29 cellular contexts compared by ENCODE assay signal in the genomic region with DNA sequence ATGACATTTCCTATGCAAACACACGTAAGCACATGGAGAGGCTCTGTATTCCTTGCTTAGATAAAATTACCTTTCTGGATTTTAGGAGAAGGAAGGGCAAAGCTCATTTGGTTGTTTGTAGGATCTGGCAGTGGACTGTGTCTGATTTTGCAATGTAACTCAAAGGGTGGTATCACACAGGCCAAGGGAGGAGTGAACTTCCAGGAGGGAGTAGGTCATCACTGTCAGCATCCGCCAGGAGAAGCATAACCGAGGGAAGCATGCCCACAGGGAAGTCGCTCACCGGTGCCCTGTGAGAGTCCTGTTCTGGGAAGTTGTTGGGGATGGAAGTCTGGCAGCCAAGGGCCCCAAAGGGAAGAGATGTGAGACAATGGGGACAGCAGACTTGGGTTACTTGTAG.
"Had no signal": no experiment of that assay in that cellular context is flagged by ENCODE, and none has a peak within 500 bp of the region (broad histone marks: within the 10 kb centered on the region; RNA-seq: fewer than 3 reads in every experiment).

No MANE protein-coding gene starts in this region.

- FAIRE-seq: astrocyte had no signal

- ATAC-seq: activated naive CD4-positive, alpha-beta T cell treated with anti-CD3 and anti-CD28 coated beads, Interleukin-2, amount 50 U/mL, for 72 hours; activated naive CD8-positive, alpha-beta T cell treated with anti-CD3 and anti-CD28 coated beads, Interleukin-2, amount 50 U/mL, for 24 hours; activated T-cell treated with anti-CD3 and anti-CD28 coated beads, Interleukin-2, amount 50 U/mL, for 4 hours; activated T-cell treated with anti-CD3 and anti-CD28 coated beads, Interleukin-2, amount 50 U/mL, for 72 hours; activated T-helper 17 cell treated with anti-CD3 and anti-CD28 coated beads, Interleukin-2, amount 50 U/mL, for 72 hours; body of pancreas had no signal

- DNase-seq: activated effector memory CD4-positive, alpha-beta T cell treated with anti-CD3 and anti-CD28 coated beads, Interleukin-2, amount 50 U/mL, for 16 hours; activated effector memory CD4-positive, alpha-beta T cell treated with Interleukin-2 at 50 U/mL for 16 hours; activated gamma-delta T cell; activated gamma-delta T cell treated with Interleukin-2 at 50 U/mL for 16 hours; activated naive CD4-positive, alpha-beta T cell; activated naive CD4-positive, alpha-beta T cell treated with anti-CD3 and anti-CD28 coated beads for 36 hours; activated naive CD4-positive, alpha-beta T cell treated with anti-CD3 and anti-CD28 coated beads, Interleukin-2, amount 10 ng/mL, durations not matched to agents 7 days and 5 days; activated naive CD4-positive, alpha-beta T cell treated with Interleukin-2 at 50 U/mL for 16 hours; activated naive CD8-positive, alpha-beta T cell treated with anti-CD3 and anti-CD28 coated beads for 36 hours; activated naive CD8-positive, alpha-beta T cell treated with anti-CD3 and anti-CD28 coated beads, Interleukin-2, amount 10 ng/mL, durations not matched to agents 7 days and 5 days; activated naive CD8-positive, alpha-beta T cell treated with anti-CD3 and anti-CD28 coated beads, Interleukin-2, amount 50 U/mL, for 24 hours; activated T-cell treated with anti-CD3 and anti-CD28 coated beads, Interleukin-2, amount 50 U/mL, for 1 hour; activated T-cell treated with anti-CD3 and anti-CD28 coated beads, Interleukin-2, amount 50 U/mL, for 24 hours; activated T-cell treated with anti-CD3 and anti-CD28 coated beads, Interleukin-2, amount 50 U/mL, for 4 hours; activated T-cell treated with anti-CD3 and anti-CD28 coated beads, Interleukin-2, amount 50 U/mL, for 48 hours; activated T-cell treated with anti-CD3 and anti-CD28 coated beads, Interleukin-2, amount 50 U/mL, for 72 hours; adrenal gland; amniotic stem cell; amygdala; anterior cingulate cortex; aorta; body of pancreas; brain microvascular endothelial cell; caudate nucleus; central memory CD4-positive, alpha-beta T cell; cerebellar nuclear complex had no signal
